Comparison of ENCODE assay signal across 13 cellular contexts in genomic region chr9:74172874-74173273, GRCh38.
A peak's percentile ranks its signal among the peaks of the same experiment; 100 is the strongest.
DNase-seq lines count a peak whose midpoint lies in the region; ATAC-seq and TF ChIP-seq lines count a peak whose summit lies in the region.
"Had no signal": no experiment of that assay in that cellular context is flagged by ENCODE, and none has a peak within 500 bp of the region (broad histone marks: within the 10 kb centered on the region; RNA-seq: fewer than 3 reads in every experiment).

No MANE protein-coding gene starts in this region.

- H3K9me3 ChIP-seq in MM.1S (replicated peaks; ENCODE audit: insufficient read depth, low read length) = no peaks in the 10 kb centered on the region
- H3K9me3 ChIP-seq in PC-9 (ENCODE audit: insufficient read depth, low read depth) = no peaks in the 10 kb centered on the region
- H3K9me3 ChIP-seq in heart right ventricle = peaks cover 0 to 13% (median 0%) of the 10 kb centered on the region in 11 donors

- intact Hi-C loops in PC-9 (cut with micrococcal nuclease; ENCODE audit: unreplicated experiment) (no loop called here), heart right ventricle (cut with DNase I) (no loop called here)

- ATAC-seq in GM18505 (IDR thresholded peaks at IDR 0.05; ENCODE audit: unreplicated experiment) (peak; percentile 99), GM21360 (IDR thresholded peaks at IDR 0.05; ENCODE audit: unreplicated experiment) (peak; percentile 94), HG03025 (IDR thresholded peaks at IDR 0.05; ENCODE audit: low FRiP score, unreplicated experiment) (peak; percentile 99), heart right ventricle (no peak)
- ATAC-seq in activated CD8-positive, alpha-beta T cell treated with anti-CD3 and anti-CD28 coated beads, Interleukin-2, amount 10 ng/mL, durations not matched to agents 7 days and 5 days = no peak

- no TSS peak for BruUV-seq in PC-9 (replicated peaks; lab: Mats Ljungman, UMichigan)

- CTCF ChIA-PET in PC-9 (lab: Charles Lee) = no interaction called here
- CTCF ChIA-PET in activated CD8-positive, alpha-beta T cell treated with anti-CD3 and anti-CD28 coated beads, Interleukin-2, amount 10 ng/mL, durations not matched to agents 7 days and 5 days (lab: Charles Lee) = interaction anchor here (1.6 kb wide), 1 partner anchor 105 kb away, joined by 6 read pairs; no protein-coding TSS in a partner anchor

- no peaks in the 10 kb centered on the region; the same call in 1 of the 2 replicates for H3F3A ChIP-seq in MM.1S (ENCODE audit: insufficient read depth, low read length)
- no peaks in the 10 kb centered on the region for H3F3A ChIP-seq in PC-9 (ENCODE audit: insufficient read depth, low read depth)

- H3K9me2 ChIP-seq in MM.1S (replicated peaks; ENCODE audit: insufficient read depth, low read length) (no peaks in the 10 kb centered on the region), PC-9 (ENCODE audit: insufficient read depth) (no peaks in the 10 kb centered on the region)

- H3K27ac ChIP-seq in MM.1S (ENCODE audit: low read length) (peak overlapping the region; percentile 20; the same call in 1 of the 2 replicates), PC-9 (no peak overlapping the region), heart right ventricle (no peak overlapping the region)
- H3K27ac ChIP-seq: neural progenitor cell had no signal

- DNase-seq in MM.1S (peak; percentile 70), PC-9 (no peak), heart right ventricle (no peak)
- no peak for DNase-seq in activated CD8-positive, alpha-beta T cell treated with anti-CD3 and anti-CD28 coated beads, Interleukin-2, amount 10 ng/mL, durations not matched to agents 7 days and 5 days
- DNase-seq in NK-92 treated with Interleukin-12 subunit alpha and Interleukin-12 subunit beta, amount 100 ng/mL, for 24 hours (lab: John Stamatoyannopoulos, UW) = no peak
- DNase-seq: erythroblast; stimulated activated CD4-positive, alpha-beta T cell treated with anti-CD3 and anti-CD28 coated beads, Interleukin-2, amount 100 ng/mL, for 24 hours; T-helper 1 cell had no signal

- H3K27me3 ChIP-seq in MM.1S (replicated peaks; ENCODE audit: insufficient read depth, low read length) (peaks cover 40% of the 10 kb centered on the region), PC-9 (ENCODE audit: insufficient read depth, low read depth) (no peaks in the 10 kb centered on the region), heart right ventricle (no peaks in the 10 kb centered on the region)
- H3K27me3 ChIP-seq: neural progenitor cell had no signal

- no peaks in the 10 kb centered on the region for H3K9me3 Mint-ChIP-seq in activated CD8-positive, alpha-beta T cell treated with anti-CD3 and anti-CD28 coated beads, Interleukin-2, amount 10 ng/mL, durations not matched to agents 7 days and 5 days (ENCODE audit: insufficient read depth)
- H3K9me3 Mint-ChIP-seq: neural progenitor cell had no signal

- H3K79me2 ChIP-seq in MM.1S (ENCODE audit: low read length) (no peaks in the 10 kb centered on the region), PC-9 (ENCODE audit: low read depth) (no peaks in the 10 kb centered on the region)

- POLR2A ChIA-PET in PC-9 (lab: Charles Lee; ENCODE audit: unreplicated experiment) = no interaction called here
- POLR2A ChIA-PET in activated CD8-positive, alpha-beta T cell treated with anti-CD3 and anti-CD28 coated beads, Interleukin-2, amount 10 ng/mL, durations not matched to agents 7 days and 5 days (lab: Charles Lee) = no interaction called here

- TF ChIP-seq CTCF in MM.1S (IDR thresholded peaks at IDR 0.05; ENCODE audit: low read length) (no peak), PC-9 (conservative IDR thresholded peaks at IDR 0.05) (no peak), heart right ventricle (IDR thresholded peaks at IDR 0.05) (no peak)

- WGBS in heart right ventricle, 2 donors = 75 to 76% methylated on average over 3 of the region's 3 CpGs

- H3K4me1 ChIP-seq in MM.1S (ENCODE audit: low read length) (0 out of 2 replicates have a peak, but pooled peaks cover 11% of the 10 kb centered on the region), PC-9 (replicated peaks; ENCODE audit: insufficient read depth) (no peaks in the 10 kb centered on the region), heart right ventricle (no peaks in the 10 kb centered on the region)
- H3K4me1 ChIP-seq: neural progenitor cell had no signal

- H3K36me3 Mint-ChIP-seq in activated CD8-positive, alpha-beta T cell treated with anti-CD3 and anti-CD28 coated beads, Interleukin-2, amount 10 ng/mL, durations not matched to agents 7 days and 5 days (ENCODE audit: low read depth) = no peaks in the 10 kb centered on the region
- H3K36me3 Mint-ChIP-seq: neural progenitor cell had no signal

- no peak overlapping the region for H3K9ac ChIP-seq in MM.1S (ENCODE audit: low read length)
- H3K9ac ChIP-seq: neural progenitor cell had no signal

- no peak overlapping the region for H3K4me3 Mint-ChIP-seq in activated CD8-positive, alpha-beta T cell treated with anti-CD3 and anti-CD28 coated beads, Interleukin-2, amount 10 ng/mL, durations not matched to agents 7 days and 5 days
- H3K4me3 Mint-ChIP-seq: B cell, neural progenitor cell had no signal

- H2AFZ ChIP-seq in MM.1S (ENCODE audit: low read length) (no peak overlapping the region), PC-9 (no peak overlapping the region)
- H2AFZ ChIP-seq: neural progenitor cell had no signal

- TF ChIP-seq POLR2A in GM18505 (IDR thresholded peaks at IDR 0.05; ENCODE audit: borderline replicate concordance, extremely low read depth, insufficient read depth, insufficient read length) = no peak

- no peaks in the 10 kb centered on the region for H3K27me3 Mint-ChIP-seq in activated CD8-positive, alpha-beta T cell treated with anti-CD3 and anti-CD28 coated beads, Interleukin-2, amount 10 ng/mL, durations not matched to agents 7 days and 5 days (ENCODE audit: low read depth)
- H3K27me3 Mint-ChIP-seq: B cell had no signal

- peak overlapping the region; percentile 51 for H3K4me2 ChIP-seq in MM.1S (ENCODE audit: low read depth, low read length)
- H3K4me2 ChIP-seq in PC-9 = no peak overlapping the region
- H3K4me2 ChIP-seq: neural progenitor cell had no signal

- H3K36me3 ChIP-seq in MM.1S (replicated peaks; ENCODE audit: insufficient read depth, low read length) = no peaks in the 10 kb centered on the region
- H3K36me3 ChIP-seq in PC-9 (ENCODE audit: low read depth) = no peaks in the 10 kb centered on the region
- no peaks in the 10 kb centered on the region for H3K36me3 ChIP-seq in heart right ventricle
- H3K36me3 ChIP-seq: neural progenitor cell had no signal

- peaks cover 6% of the 10 kb centered on the region for H3K4me1 Mint-ChIP-seq in activated CD8-positive, alpha-beta T cell treated with anti-CD3 and anti-CD28 coated beads, Interleukin-2, amount 10 ng/mL, durations not matched to agents 7 days and 5 days (ENCODE audit: low read depth)
- H3K4me1 Mint-ChIP-seq: neural progenitor cell had no signal

- no peak overlapping the region for H3K4me3 ChIP-seq in MM.1S (ENCODE audit: low read length)
- H3K4me3 ChIP-seq in PC-9 = no peak overlapping the region
- no peak overlapping the region for H3K4me3 ChIP-seq in heart right ventricle
- H3K4me3 ChIP-seq: neural progenitor cell had no signal

- H4K20me1 ChIP-seq in MM.1S (ENCODE audit: insufficient read depth, low read length) (no peaks in the 10 kb centered on the region), PC-9 (ENCODE audit: insufficient read depth) (no peaks in the 10 kb centered on the region)

- H3K27ac Mint-ChIP-seq in activated CD8-positive, alpha-beta T cell treated with anti-CD3 and anti-CD28 coated beads, Interleukin-2, amount 10 ng/mL, durations not matched to agents 7 days and 5 days = no peak overlapping the region
- H3K27ac Mint-ChIP-seq: B cell, neural progenitor cell had no signal

Comparison
In these comparisons a context has a peak if more than half of its experiments do, and no peak if none do; other contexts are left out.
1. ATAC-seq: peak in GM18505 (single experiment), GM21360 (single experiment) and HG03025 (single experiment); none in activated CD8-positive, alpha-beta T cell treated with anti-CD3 and anti-CD28 coated beads, Interleukin-2, amount 10 ng/mL, durations not matched to agents 7 days and 5 days (single experiment) and heart right ventricle (0 of 8).